Comparison of ENCODE assay signal across 8 cellular contexts in the genomic region with DNA sequence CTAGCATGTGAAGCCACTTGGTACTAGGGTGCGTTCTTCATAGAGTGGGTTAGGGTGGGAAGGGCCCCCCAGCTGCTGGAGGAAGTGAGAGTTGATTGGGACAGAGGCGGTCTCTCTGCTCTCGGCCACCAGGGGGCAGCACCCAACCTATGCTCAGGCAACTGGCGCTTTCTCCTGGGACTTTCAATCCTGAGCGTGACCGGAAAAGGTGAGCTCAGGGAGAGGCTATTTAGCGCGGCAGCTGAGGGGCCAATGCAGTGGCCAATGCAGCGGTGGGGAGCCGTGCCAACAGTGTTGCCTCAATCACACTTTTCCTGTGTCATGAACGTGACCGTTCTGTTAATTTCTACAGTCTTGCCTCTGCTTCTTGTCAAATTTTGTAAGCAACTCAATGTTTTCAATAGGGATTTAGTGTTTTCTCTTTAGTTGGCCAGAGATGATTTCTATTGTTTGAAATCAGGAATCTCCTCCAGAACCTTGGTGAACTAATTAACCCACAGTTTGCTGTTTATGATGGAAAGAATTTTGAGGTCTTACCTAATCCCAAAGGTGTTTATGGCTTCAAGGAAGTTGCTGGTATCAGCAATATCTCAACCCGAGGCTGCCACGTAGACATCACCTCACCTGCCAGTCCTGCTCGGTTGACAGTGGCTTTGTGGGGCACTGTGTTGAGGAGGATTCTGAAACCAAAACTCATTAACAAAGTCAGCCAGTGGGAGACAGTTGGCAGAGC.
DNase-seq lines count a peak whose midpoint lies in the region; ATAC-seq and TF ChIP-seq lines count a peak whose summit lies in the region.

No MANE protein-coding gene starts in this region.

- DNase-seq in AG08395 (ENCODE audit: low spot score) (peak; percentile 87), OCI-M1 (lab: John Stamatoyannopoulos, UW) (peak; percentile 47), fibroblast of the conjunctiva (ENCODE audit: low read depth) (peak; percentile 41), neural progenitor cell (ENCODE audit: low spot score) (peak; percentile 87)

- TF ChIP-seq CTCF in neural progenitor cell (IDR thresholded peaks at IDR 0.05): peak; percentile 86

- peak overlapping the region; percentile 67 for H2AFZ ChIP-seq in neural progenitor cell (replicated peaks)

- H3K4me3 Mint-ChIP-seq in activated T-helper 17 cell treated with anti-CD3 and anti-CD28 coated beads, Interleukin-2, amount 50 U/mL, for 72 hours: no peak overlapping the region
- no peak overlapping the region for H3K4me3 Mint-ChIP-seq in neural progenitor cell

- H3K27me3 ChIP-seq in neural progenitor cell: no peaks in the 10 kb centered on the region
- H3K27me3 ChIP-seq in subcutaneous abdominal adipose tissue (ENCODE audit: control insufficient read depth in 5 of 5, insufficient read depth in 4 of 5, low read length in 5 of 5): peaks cover 3 to 20% (median 3%) of the 10 kb centered on the region in 5 donors

- no peaks in the 10 kb centered on the region for H3K36me3 ChIP-seq in neural progenitor cell
- H3K36me3 ChIP-seq in subcutaneous abdominal adipose tissue (ENCODE audit: control insufficient read depth in 5 of 5, insufficient read depth in 5 of 5, low read length in 5 of 5): no peaks in the 10 kb centered on the region

- no peaks in the 10 kb centered on the region for H4K20me1 ChIP-seq in neural progenitor cell (ENCODE audit: low read depth)

- no peaks in the 10 kb centered on the region for H3K36me3 Mint-ChIP-seq in activated T-helper 17 cell treated with anti-CD3 and anti-CD28 coated beads, Interleukin-2, amount 50 U/mL, for 72 hours (ENCODE audit: low read depth)
- H3K36me3 Mint-ChIP-seq in neural progenitor cell: peaks cover 2% of the 10 kb centered on the region

- H3K9me3 Mint-ChIP-seq in activated T-helper 17 cell treated with anti-CD3 and anti-CD28 coated beads, Interleukin-2, amount 50 U/mL, for 72 hours: peaks cover 24% of the 10 kb centered on the region
- H3K9me3 Mint-ChIP-seq in neural progenitor cell: peaks cover 15% of the 10 kb centered on the region

- H3K4me1 ChIP-seq in neural progenitor cell (no peaks in the 10 kb centered on the region), subcutaneous abdominal adipose tissue (ENCODE audit: control insufficient read depth in 5 of 5, insufficient read depth in 5 of 5, low read length in 5 of 5) (peaks cover 3 to 28% (median 26%) of the 10 kb centered on the region in 5 donors)

- H3K27me3 Mint-ChIP-seq in activated T-helper 17 cell treated with anti-CD3 and anti-CD28 coated beads, Interleukin-2, amount 50 U/mL, for 72 hours: peaks cover 36% of the 10 kb centered on the region
- peaks cover 13% of the 10 kb centered on the region for H3K27me3 Mint-ChIP-seq in neural progenitor cell (ENCODE audit: insufficient read depth, low read depth)

- H3K79me2 ChIP-seq in neural progenitor cell (ENCODE audit: low read depth): no peaks in the 10 kb centered on the region

- no peaks in the 10 kb centered on the region for H3K9me3 ChIP-seq in neural progenitor cell (ENCODE audit: low read depth)
- no peaks in the 10 kb centered on the region for H3K9me3 ChIP-seq in subcutaneous abdominal adipose tissue (ENCODE audit: control insufficient read depth in 5 of 5, low read length in 5 of 5)

- no peaks in the 10 kb centered on the region for H3K4me1 Mint-ChIP-seq in activated T-helper 17 cell treated with anti-CD3 and anti-CD28 coated beads, Interleukin-2, amount 50 U/mL, for 72 hours
- H3K4me1 Mint-ChIP-seq in neural progenitor cell: peaks cover 9% of the 10 kb centered on the region

- H3K4me2 ChIP-seq in neural progenitor cell: no peak overlapping the region

- H3K27ac Mint-ChIP-seq in activated T-helper 17 cell treated with anti-CD3 and anti-CD28 coated beads, Interleukin-2, amount 50 U/mL, for 72 hours: no peak overlapping the region
- no peak overlapping the region for H3K27ac Mint-ChIP-seq in neural progenitor cell

- no peak overlapping the region for H3K4me3 ChIP-seq in neural progenitor cell
- H3K4me3 ChIP-seq in subcutaneous abdominal adipose tissue (ENCODE audit: low read depth in 1 of 5, low read length in 5 of 5): peak overlapping the region in 3 of 5 donors; percentile 33 to 55 (median 53)

- H3F3A ChIP-seq in neural progenitor cell (ENCODE audit: low read depth): no peaks in the 10 kb centered on the region

- H3K27ac ChIP-seq in neural progenitor cell (no peak overlapping the region), subcutaneous abdominal adipose tissue (ENCODE audit: low read depth, low read length) (no peak overlapping the region)

- H3K9ac ChIP-seq in neural progenitor cell (no peak overlapping the region), subcutaneous abdominal adipose tissue (ENCODE audit: low read length in 5 of 5) (peak overlapping the region in 2 of 5 donors; percentile 15 to 31)

- peak; percentile 67 for ATAC-seq in GM18870 (IDR thresholded peaks at IDR 0.05; ENCODE audit: unreplicated experiment)
- peak; percentile 78 for ATAC-seq in HG03342 (IDR thresholded peaks at IDR 0.05; ENCODE audit: unreplicated experiment)
- peak; percentile 50 for ATAC-seq in activated T-helper 17 cell treated with anti-CD3 and anti-CD28 coated beads, Interleukin-2, amount 50 U/mL, for 72 hours (replicated peaks)
